Comparison of ENCODE assay signal across 16 cellular contexts in genomic region chr16:26830716-26831115, GRCh38.
DNase-seq lines count a peak whose midpoint lies in the region; ATAC-seq and TF ChIP-seq lines count a peak whose summit lies in the region.
"Had no signal": no experiment of that assay in that cellular context is flagged by ENCODE, and none has a peak within 500 bp of the region (broad histone marks: within the 10 kb centered on the region; RNA-seq: fewer than 3 reads in every experiment).

No MANE protein-coding gene starts in this region.

- DNase-seq in Right ventricle myocardium inferior (ENCODE audit: missing footprints) (no peak), right cardiac atrium (no peak), NCI-H2171 (lab: John Stamatoyannopoulos, UW) (peak; percentile 16), esophagus muscularis mucosa (ENCODE audit: extremely low spot score) (peak; percentile 68), retina (peak; percentile 27), islet precursor cell (no peak)
- DNase-seq in stimulated activated effector memory CD8-positive, alpha-beta T cell treated with anti-CD3 and anti-CD28 coated beads, Interleukin-12 subunit alpha, Interleukin-12 subunit beta, amount 100 ng/mL, for 72 hours (ENCODE audit: low spot score in 2 of 2), result no peak
- DNase-seq: ACHN; CD4-positive, CD25-positive, alpha-beta regulatory T cell; DMS53; KBM-7; NCI-H1930; NCI-H524; SK-N-SH had no signal

- H3K4me3 Mint-ChIP-seq in stimulated activated effector memory CD8-positive, alpha-beta T cell treated with anti-CD3 and anti-CD28 coated beads, Interleukin-12 subunit alpha, Interleukin-12 subunit beta, amount 100 ng/mL, for 72 hours, result no peak overlapping the region
- H3K4me3 Mint-ChIP-seq: CD4-positive, CD25-positive, alpha-beta regulatory T cell had no signal

- peak; percentile 28 for ATAC-seq in Right ventricle myocardium inferior
- ATAC-seq in right cardiac atrium, result no peak
- no peak for ATAC-seq in stimulated activated effector memory CD8-positive, alpha-beta T cell treated with anti-CD3 and anti-CD28 coated beads, Interleukin-12 subunit alpha, Interleukin-12 subunit beta, amount 100 ng/mL, for 72 hours
- ATAC-seq: GM12878 had no signal

- H3K9me3 ChIP-seq in right cardiac atrium (ENCODE audit: control insufficient read depth, low read length), result no peaks in the 10 kb centered on the region
- H3K9me3 ChIP-seq in esophagus muscularis mucosa, result no peaks in the 10 kb centered on the region
- H3K9me3 ChIP-seq: SK-N-SH had no signal

- no peak for TF ChIP-seq EP300 in esophagus muscularis mucosa (IDR thresholded peaks at IDR 0.05)

- H3K27ac Mint-ChIP-seq in stimulated activated effector memory CD8-positive, alpha-beta T cell treated with anti-CD3 and anti-CD28 coated beads, Interleukin-12 subunit alpha, Interleukin-12 subunit beta, amount 100 ng/mL, for 72 hours, result no peak overlapping the region
- H3K27ac Mint-ChIP-seq: CD4-positive, CD25-positive, alpha-beta regulatory T cell had no signal

- no peaks in the 10 kb centered on the region for H3K4me1 Mint-ChIP-seq in stimulated activated effector memory CD8-positive, alpha-beta T cell treated with anti-CD3 and anti-CD28 coated beads, Interleukin-12 subunit alpha, Interleukin-12 subunit beta, amount 100 ng/mL, for 72 hours
- H3K4me1 Mint-ChIP-seq: CD4-positive, CD25-positive, alpha-beta regulatory T cell had no signal

- no peaks in the 10 kb centered on the region for H3K36me3 ChIP-seq in esophagus muscularis mucosa

- 43% methylated on average over 3 of the region's 3 CpGs for WGBS in right cardiac atrium
- 31% methylated on average over 3 of the region's 3 CpGs for WGBS in esophagus muscularis mucosa

- intact Hi-C loops in Right ventricle myocardium inferior (cut with DNase I) (no loop called here), right cardiac atrium (cut with DNase I) (no loop called here), esophagus muscularis mucosa (cut with DNase I) (no loop called here)

- H3K4me1 ChIP-seq in right cardiac atrium (ENCODE audit: control insufficient read depth, insufficient read depth, low read length) (no peaks in the 10 kb centered on the region), esophagus muscularis mucosa (no peaks in the 10 kb centered on the region)

- H3K27ac ChIP-seq in right cardiac atrium (ENCODE audit: low read length) (no peak overlapping the region), esophagus muscularis mucosa (replicated peaks in 1 of 4) (no peak overlapping the region)
- H3K27ac ChIP-seq: RWPE1 had no signal

- H3K4me3 ChIP-seq in right cardiac atrium (ENCODE audit: low read length) (no peak overlapping the region), esophagus muscularis mucosa (no peak overlapping the region)
- H3K4me3 ChIP-seq: GM12878 had no signal

- H3K36me3 Mint-ChIP-seq in stimulated activated effector memory CD8-positive, alpha-beta T cell treated with anti-CD3 and anti-CD28 coated beads, Interleukin-12 subunit alpha, Interleukin-12 subunit beta, amount 100 ng/mL, for 72 hours, result no peaks in the 10 kb centered on the region
- H3K36me3 Mint-ChIP-seq: CD4-positive, CD25-positive, alpha-beta regulatory T cell had no signal

- TF ChIP-seq CTCF in esophagus muscularis mucosa (IDR thresholded peaks at IDR 0.05), result no peak

- no peaks in the 10 kb centered on the region for H3K9me3 Mint-ChIP-seq in stimulated activated effector memory CD8-positive, alpha-beta T cell treated with anti-CD3 and anti-CD28 coated beads, Interleukin-12 subunit alpha, Interleukin-12 subunit beta, amount 100 ng/mL, for 72 hours

- no peaks in the 10 kb centered on the region for H3K27me3 ChIP-seq in right cardiac atrium (ENCODE audit: control insufficient read depth, insufficient read depth)
- H3K27me3 ChIP-seq in esophagus muscularis mucosa, result peaks cover 0 to 11% (median 0%) of the 10 kb centered on the region in 4 donors

- TF ChIP-seq POLR2A in esophagus muscularis mucosa (IDR thresholded peaks at IDR 0.05; ENCODE audit: low read depth), result no peak

Comparison
In these comparisons a context has a peak if more than half of its experiments do, and no peak if none do; other contexts are left out.
1. DNase-seq: peak in NCI-H2171 (single experiment), esophagus muscularis mucosa (single experiment) and retina (single experiment); none in Right ventricle myocardium inferior (single experiment), right cardiac atrium (0 of 3), stimulated activated effector memory CD8-positive, alpha-beta T cell treated with anti-CD3 and anti-CD28 coated beads, Interleukin-12 subunit alpha, Interleukin-12 subunit beta, amount 100 ng/mL, for 72 hours (0 of 2) and islet precursor cell (single experiment).